In the genomic region with DNA sequence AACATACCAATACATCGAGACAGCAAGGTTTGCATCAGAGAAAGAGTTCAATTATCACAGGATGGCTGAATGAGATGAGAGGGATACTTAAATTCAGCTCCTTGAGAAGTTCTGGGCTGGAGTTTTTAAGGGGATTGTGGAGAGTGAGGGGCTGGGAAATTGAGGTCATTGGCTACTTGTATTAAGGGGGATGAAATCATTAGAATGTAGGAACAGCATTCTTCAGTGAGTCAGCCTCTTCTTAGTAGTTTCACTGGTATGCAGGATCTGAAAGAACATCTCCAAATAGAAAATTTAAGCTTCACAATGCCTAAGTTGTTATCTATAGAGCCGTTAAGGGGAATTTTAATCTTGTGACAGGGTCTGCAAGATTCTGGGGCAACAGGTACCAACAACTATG, we compare ENCODE assay signal across 18 cellular contexts.
"Had no signal": no experiment of that assay in that cellular context is flagged by ENCODE, and none has a peak within 500 bp of the region (broad histone marks: within the 10 kb centered on the region; RNA-seq: fewer than 3 reads in every experiment).

No MANE protein-coding gene starts in this region.

- H3K4me1 Mint-ChIP-seq: activated CD8-positive, alpha-beta memory T cell treated with anti-CD3 and anti-CD28 coated beads, Interleukin-2, amount 10 ng/mL, durations not matched to agents 7 days and 5 days; activated naive CD4-positive, alpha-beta T cell treated with anti-CD3 and anti-CD28 coated beads, Interleukin-2, amount 50 U/mL, for 24 hours; natural killer cell had no signal

- H3K27me3 ChIP-seq: neutrophil, tibial artery had no signal

- H3K4me3 ChIP-seq: skin epidermis, tibial artery had no signal

- H3K36me3 Mint-ChIP-seq: activated CD8-positive, alpha-beta memory T cell treated with anti-CD3 and anti-CD28 coated beads, Interleukin-2, amount 10 ng/mL, durations not matched to agents 7 days and 5 days; activated naive CD4-positive, alpha-beta T cell treated with anti-CD3 and anti-CD28 coated beads, Interleukin-2, amount 50 U/mL, for 24 hours; memory B cell; natural killer cell had no signal

- DNase-seq: activated CD4-positive, alpha-beta T cell treated with anti-CD3 and anti-CD28 coated beads, Interleukin-2, amount 50 U/mL, for 48 hours; activated CD4-positive, CD25-positive, alpha-beta regulatory T cell treated with anti-CD3 and anti-CD28 coated beads, Interleukin-2, amount 50 U/mL, for 72 hours; activated CD8-positive, alpha-beta memory T cell treated with anti-CD3 and anti-CD28 coated beads, Interleukin-2, amount 10 ng/mL, durations not matched to agents 7 days and 5 days; activated effector memory CD4-positive, alpha-beta T cell treated with Interleukin-2 at 50 U/mL for 16 hours; activated T-cell treated with anti-CD3 and anti-CD28 coated beads, Interleukin-2, amount 50 U/mL, for 4 hours; hippocampal formation; left ventricle myocardium superior; natural killer cell; posterior cingulate gyrus; stimulated activated CD4-positive, alpha-beta T cell treated with anti-CD3 and anti-CD28 coated beads, Interleukin-15, amount 100 ng/mL, for 24 hours; stimulated activated CD4-positive, alpha-beta T cell treated with anti-CD3 and anti-CD28 coated beads, Interleukin-4, amount 100 ng/mL, for 1 hour; stimulated activated naive CD4-positive, alpha-beta T cell; tibial artery had no signal

- H3K4me3 Mint-ChIP-seq: activated CD8-positive, alpha-beta memory T cell treated with anti-CD3 and anti-CD28 coated beads, Interleukin-2, amount 10 ng/mL, durations not matched to agents 7 days and 5 days; activated naive CD4-positive, alpha-beta T cell treated with anti-CD3 and anti-CD28 coated beads, Interleukin-2, amount 50 U/mL, for 24 hours; activated T-cell treated with anti-CD3 and anti-CD28 coated beads, Interleukin-2, amount 50 U/mL, for 4 hours; memory B cell; natural killer cell had no signal

- H3K4me1 ChIP-seq: tibial artery had no signal

- ATAC-seq: activated CD8-positive, alpha-beta memory T cell treated with anti-CD3 and anti-CD28 coated beads, Interleukin-2, amount 10 ng/mL, durations not matched to agents 7 days and 5 days; activated T-cell treated with anti-CD3 and anti-CD28 coated beads, Interleukin-2, amount 50 U/mL, for 4 hours; left ventricle myocardium superior; natural killer cell had no signal

- H3K27me3 Mint-ChIP-seq: activated CD8-positive, alpha-beta memory T cell treated with anti-CD3 and anti-CD28 coated beads, Interleukin-2, amount 10 ng/mL, durations not matched to agents 7 days and 5 days; memory B cell had no signal

- H3K9me3 ChIP-seq: neutrophil had no signal

- H3K27ac ChIP-seq: epithelial cell of prostate, neutrophil, skin epidermis, tibial artery had no signal

- H3K27ac Mint-ChIP-seq: activated CD8-positive, alpha-beta memory T cell treated with anti-CD3 and anti-CD28 coated beads, Interleukin-2, amount 10 ng/mL, durations not matched to agents 7 days and 5 days; activated naive CD4-positive, alpha-beta T cell treated with anti-CD3 and anti-CD28 coated beads, Interleukin-2, amount 50 U/mL, for 24 hours; memory B cell; natural killer cell had no signal

- H3K36me3 ChIP-seq: neutrophil, tibial artery had no signal
